Comparison of ENCODE assay signal across 23 cellular contexts in the genomic region with DNA sequence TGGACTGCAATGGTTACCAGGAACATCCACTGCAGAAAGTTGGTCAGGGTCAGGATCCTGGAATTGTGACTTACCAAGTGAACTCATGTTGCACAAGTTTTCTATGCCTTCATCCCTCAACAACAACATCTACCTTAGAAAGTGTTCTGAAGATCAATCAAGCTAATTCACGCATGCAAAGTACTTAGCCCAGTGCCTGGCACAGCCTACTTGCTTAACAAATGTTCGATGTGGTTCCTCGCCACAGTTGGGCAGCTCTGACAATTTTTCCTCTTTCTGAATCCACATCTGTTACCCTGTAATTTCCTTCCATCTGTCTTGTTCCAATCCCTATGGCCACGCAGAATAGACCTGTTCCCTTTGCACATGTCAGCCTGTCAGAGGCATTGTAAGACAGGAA.
"Had no signal": no experiment of that assay in that cellular context is flagged by ENCODE, and none has a peak within 500 bp of the region (broad histone marks: within the 10 kb centered on the region; RNA-seq: fewer than 3 reads in every experiment).

No MANE protein-coding gene starts in this region.

- H3K4me2 ChIP-seq: KMS-11 had no signal

- H3K9ac ChIP-seq: KMS-11 had no signal

- DNase-seq: activated CD4-positive, alpha-beta T cell treated with anti-CD3 and anti-CD28 coated beads, Interleukin-2, amount 10 ng/mL, durations not matched to agents 24 days and 14 days; activated CD4-positive, alpha-beta T cell treated with anti-CD3 and anti-CD28 coated beads, Interleukin-2, amount 50 U/mL, for 4 hours; activated CD8-positive, alpha-beta T cell treated with anti-CD3 and anti-CD28 coated beads for 36 hours; activated effector memory CD4-positive, alpha-beta T cell treated with anti-CD3 and anti-CD28 coated beads, Interleukin-2, amount 50 U/mL, for 16 hours; activated naive CD4-positive, alpha-beta T cell; activated naive CD8-positive, alpha-beta T cell treated with anti-CD3 and anti-CD28 coated beads, Interleukin-2, amount 10 ng/mL, durations not matched to agents 7 days and 5 days; activated T-cell treated with anti-CD3 and anti-CD28 coated beads, Interleukin-2, amount 50 U/mL, for 1 hour; activated T-cell treated with anti-CD3 and anti-CD28 coated beads, Interleukin-2, amount 50 U/mL, for 72 hours; amygdala; NCI-H1092 treated with DMSO at 0.1 percent for 48 hours; NCI-H1417; NCI-H146; NCI-H1930; NCI-H2081 treated with DMSO at 0.1 percent for 48 hours; NCI-H510A treated with DMSO at 0.1 percent for 48 hours; SHP77; SJCRH30 had no signal

- H3K9me3 ChIP-seq: ascending aorta, breast epithelium, SJCRH30 had no signal

- H3K36me3 ChIP-seq: ascending aorta, breast epithelium, SJCRH30 had no signal

- H3K27ac ChIP-seq: ascending aorta, breast epithelium, KMS-11, SJCRH30, SK-N-MC had no signal

- H3K27me3 ChIP-seq: ascending aorta had no signal

- ATAC-seq: activated CD8-positive, alpha-beta T cell treated with anti-CD3 and anti-CD28 coated beads for 36 hours; activated T-cell treated with anti-CD3 and anti-CD28 coated beads, Interleukin-2, amount 50 U/mL, for 72 hours; activated T-helper 17 cell treated with anti-CD3 and anti-CD28 coated beads, Interleukin-2, amount 50 U/mL, for 72 hours; Panc1 had no signal

- H3K4me1 ChIP-seq: ascending aorta, breast epithelium, SJCRH30 had no signal

- H3K4me3 ChIP-seq: ascending aorta, breast epithelium, SJCRH30, SK-N-MC had no signal
